Comparison of ENCODE assay signal across 9 cellular contexts in genomic region chr2:68366083-68366560, GRCh38. TPM values are rescaled to one million over a fixed set of nuclear protein-coding genes. Genes with fewer than 3 reads are reported as not detected.
DNase-seq lines count a peak whose midpoint lies in the region; ATAC-seq and TF ChIP-seq lines count a peak whose summit lies in the region.
"Had no signal": no experiment of that assay in that cellular context is flagged by ENCODE, and none has a peak within 500 bp of the region (broad histone marks: within the 10 kb centered on the region; RNA-seq: fewer than 3 reads in every experiment).

No MANE protein-coding gene starts in this region.

- intact Hi-C loops in mucosa of descending colon (cut with DNase I, micrococcal nuclease) = loop anchor here in 1 of 2 donors (5.0 kb wide), 1 partner anchor 224 kb away; no protein-coding TSS in a partner anchor

- no peak overlapping the region for H3K27ac Mint-ChIP-seq in nephron progenitor cell

- no peaks in the 10 kb centered on the region for H3K36me3 Mint-ChIP-seq in nephron progenitor cell (ENCODE audit: low read depth)

- DNase-seq in GM12865 (ENCODE audit: low read depth) = peak; percentile 73
- peak; percentile 56 for DNase-seq in MV-4-11 (lab: John Stamatoyannopoulos, UW)
- peak in 1 of 3 donors; percentile 31 for DNase-seq in mucosa of descending colon
- DNase-seq in DMS79 (lab: John Stamatoyannopoulos, UW) = no peak
- no peak for DNase-seq in NCI-H2107 (lab: John Stamatoyannopoulos, UW)
- DNase-seq in nephron progenitor cell = no peak
- DNase-seq: stimulated activated naive CD8-positive, alpha-beta T cell treated with anti-CD3 and anti-CD28 coated beads, Interleukin-15, Interleukin-2, amounts not matched to agents 100 U/mL and 50 U/mL, for 24 hours had no signal

- peaks cover 13% of the 10 kb centered on the region for H3K4me1 Mint-ChIP-seq in nephron progenitor cell

- H3K27me3 Mint-ChIP-seq in nephron progenitor cell (ENCODE audit: low read depth, poor library complexity) = no peaks in the 10 kb centered on the region

- H3K36me3 ChIP-seq in mucosa of descending colon (ENCODE audit: low read depth) = no peaks in the 10 kb centered on the region

- H3K9me3 ChIP-seq in mucosa of descending colon = no peaks in the 10 kb centered on the region

- ATAC-seq in GM21528 (IDR thresholded peaks at IDR 0.05; ENCODE audit: low FRiP score, unreplicated experiment) = peak; percentile 44
- peak; percentile 36 for ATAC-seq in mucosa of descending colon
- ATAC-seq in GM19467 (IDR thresholded peaks at IDR 0.05; ENCODE audit: unreplicated experiment) = no peak
- ATAC-seq: stimulated activated naive CD8-positive, alpha-beta T cell treated with anti-CD3 and anti-CD28 coated beads, Interleukin-15, Interleukin-2, amounts not matched to agents 100 U/mL and 50 U/mL, for 24 hours had no signal

- TF ChIP-seq CTCF in GM12865 (IDR thresholded peaks at IDR 0.05; ENCODE audit: insufficient read depth, low read depth, low read length, missing control alignments) = no peak
- no peak for TF ChIP-seq CTCF in mucosa of descending colon (IDR thresholded peaks at IDR 0.05)
- no peak for TF ChIP-seq CTCF in nephron progenitor cell (IDR thresholded peaks at IDR 0.05)

- no peaks in the 10 kb centered on the region for H3K4me1 ChIP-seq in mucosa of descending colon (ENCODE audit: low read depth)

- peak overlapping the region; percentile 79 for H3K4me3 ChIP-seq in GM12865 (ENCODE audit: low read depth, low read length)
- H3K4me3 ChIP-seq in mucosa of descending colon = no peak overlapping the region

- H3K4me3 Mint-ChIP-seq in nephron progenitor cell = no peak overlapping the region

- peaks cover 2% of the 10 kb centered on the region for H3K9me3 Mint-ChIP-seq in nephron progenitor cell

RNA-seq across cellular contexts. Expression of gene PLEK, which starts 1.0 kb away (rescaled TPM):
- total RNA-seq in mucosa of descending colon = 10 to 100 TPM in 2 of 3 donors, 1 to 10 TPM in 1; 4.8 to 16.0 (median 13.8) TPM

RNA-seq across cellular contexts. Expression of gene CNRIP1, which starts 46.4 kb away (rescaled TPM):
- total RNA-seq in mucosa of descending colon = 10 to 100 TPM in 1 of 3 donors, 1 to 10 TPM in 2; 4.1 to 20.0 (median 6.2) TPM

Comparison
In these comparisons a context has a peak if more than half of its experiments do, and no peak if none do; other contexts are left out.
1. DNase-seq: peak in GM12865 (single experiment) and MV-4-11 (single experiment); none in DMS79 (single experiment), NCI-H2107 (single experiment) and nephron progenitor cell (single experiment).